23 cellular contexts compared by ENCODE assay signal in the genomic region with DNA sequence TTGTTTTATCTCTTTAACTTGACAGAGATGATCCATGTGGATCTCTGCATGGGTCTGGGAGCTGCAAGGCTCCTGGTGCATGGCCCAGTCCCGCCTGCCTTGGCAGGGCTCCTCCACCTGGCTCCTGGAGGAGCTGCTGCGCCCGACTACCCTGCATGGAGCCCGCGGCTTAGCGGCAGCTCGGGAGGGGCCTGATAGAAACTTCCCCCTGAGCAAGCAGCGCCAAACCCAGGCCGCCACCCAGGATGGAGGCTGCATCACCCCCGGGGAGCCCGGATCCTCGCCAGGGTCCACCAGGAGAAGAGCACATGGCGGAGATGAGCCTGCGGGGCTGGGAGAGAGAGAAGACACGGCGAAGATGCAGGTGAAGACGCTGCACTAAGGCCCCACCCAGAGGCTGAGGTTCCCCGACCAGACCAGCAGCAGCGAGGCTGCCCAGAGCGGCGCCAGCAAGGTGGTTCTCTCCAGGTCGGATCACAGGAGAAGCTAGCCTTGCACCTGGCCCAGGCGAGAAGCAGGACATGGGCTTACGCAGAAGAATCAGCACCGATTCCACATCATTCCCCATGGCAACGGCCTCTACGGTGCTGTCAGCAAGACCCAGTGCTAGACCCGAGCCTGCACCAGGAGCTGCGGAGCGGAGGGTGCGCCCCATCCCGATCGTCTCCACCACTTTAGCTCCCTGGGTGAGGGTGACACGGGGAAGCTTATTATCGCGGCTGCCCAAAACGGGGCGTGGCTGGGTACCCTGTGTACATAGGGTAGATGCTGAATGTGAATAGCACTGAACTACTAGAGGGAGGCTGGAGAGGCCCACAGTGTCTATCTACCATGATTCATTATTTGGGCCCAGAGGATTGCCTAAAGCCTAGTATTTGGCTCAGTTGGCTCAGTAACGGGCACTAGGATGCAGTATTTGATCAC. TPM values are rescaled to one million over a fixed set of nuclear protein-coding genes. Genes with fewer than 3 reads are reported as not detected.
DNase-seq lines count a peak whose midpoint lies in the region; ATAC-seq, FAIRE-seq and TF ChIP-seq lines count a peak whose summit lies in the region.
"Had no signal": no experiment of that assay in that cellular context is flagged by ENCODE, and none has a peak within 500 bp of the region (broad histone marks: within the 10 kb centered on the region; RNA-seq: fewer than 3 reads in every experiment).

No MANE protein-coding gene starts in this region.

- H2AFZ ChIP-seq in endothelial cell of umbilical vein (ENCODE audit: low read depth, low read length) = no peak overlapping the region

- POLR2A ChIA-PET in WTC11 (lab: Charles Lee) = no interaction called here
- POLR2A ChIA-PET in endothelial cell of umbilical vein (lab: Charles Lee) = no interaction called here

- 0 out of 2 replicates have a peak, but pooled peaks have one; percentile 14 for ATAC-seq in WTC11
- no peak for ATAC-seq in stimulated activated memory B cell treated with anti-CD40 and anti-IgM and Interleukin-4, amounts not matched to agents 10 μg/mL and 1 μg/mL and 100 μg/mL, for 72 hours
- ATAC-seq: GM12878, HCT116 had no signal

- no peaks in the 10 kb centered on the region for H3K36me3 Mint-ChIP-seq in WTC11
- H3K36me3 Mint-ChIP-seq in stimulated activated memory B cell treated with anti-CD40 and anti-IgM and Interleukin-4, amounts not matched to agents 10 μg/mL and 1 μg/mL and 100 μg/mL, for 72 hours = no peaks in the 10 kb centered on the region
- H3K36me3 Mint-ChIP-seq: CD4-positive, CD25-positive, alpha-beta regulatory T cell; CD8-positive, alpha-beta memory T cell had no signal

- H3K4me3 Mint-ChIP-seq in WTC11 = no peak overlapping the region
- H3K4me3 Mint-ChIP-seq in stimulated activated memory B cell treated with anti-CD40 and anti-IgM and Interleukin-4, amounts not matched to agents 10 μg/mL and 1 μg/mL and 100 μg/mL, for 72 hours = no peak overlapping the region
- H3K4me3 Mint-ChIP-seq: B cell; CD4-positive, CD25-positive, alpha-beta regulatory T cell; CD8-positive, alpha-beta memory T cell; HFFc6 had no signal

- CTCF ChIA-PET in WTC11 (lab: Charles Lee) = interaction anchor here (0.7 to 4.0 kb wide), 9 partner anchors 8 to 584 kb away, joined by 3 to 19 read pairs (median 5); no protein-coding TSS in a partner anchor
- CTCF ChIA-PET in endothelial cell of umbilical vein (lab: Charles Lee) = interaction anchor here (1.0 to 3.8 kb wide), 5 partner anchors 8 to 220 kb away, joined by 3 to 21 read pairs (median 8); no protein-coding TSS in a partner anchor

- FAIRE-seq in endothelial cell of umbilical vein (lab: Jason Lieb, UNC) = no peak
- FAIRE-seq: GM12878, GM19239, H54 had no signal

- no peaks in the 10 kb centered on the region for H3K9me3 Mint-ChIP-seq in WTC11
- H3K9me3 Mint-ChIP-seq in stimulated activated memory B cell treated with anti-CD40 and anti-IgM and Interleukin-4, amounts not matched to agents 10 μg/mL and 1 μg/mL and 100 μg/mL, for 72 hours = no peaks in the 10 kb centered on the region
- H3K9me3 Mint-ChIP-seq: CD4-positive, CD25-positive, alpha-beta regulatory T cell; CD8-positive, alpha-beta memory T cell; HFFc6 had no signal

- H3K9me1 ChIP-seq in endothelial cell of umbilical vein (replicated peaks; ENCODE audit: control insufficient read depth, extremely low read depth, insufficient read depth, low read length) = no peaks in the 10 kb centered on the region

- H3K4me3 ChIP-seq in endothelial cell of umbilical vein (replicated peaks in 1 of 3; ENCODE audit: insufficient read depth in 1 of 3, low read depth in 1 of 3, low read length in 3 of 3) (no peak overlapping the region), thyroid gland (replicated peaks in 1 of 3) (no peak overlapping the region)
- H3K4me3 ChIP-seq: GM12878 had no signal

- H3K79me2 ChIP-seq in endothelial cell of umbilical vein (ENCODE audit: control insufficient read depth, insufficient read depth, low read length) = no peaks in the 10 kb centered on the region

- no peaks in the 10 kb centered on the region for H3K9me3 ChIP-seq in endothelial cell of umbilical vein (replicated peaks; ENCODE audit: control insufficient read depth, insufficient read depth, low read length)
- no peaks in the 10 kb centered on the region for H3K9me3 ChIP-seq in thyroid gland

- H3K4me2 ChIP-seq in endothelial cell of umbilical vein (ENCODE audit: insufficient read depth, low read length) = no peak overlapping the region

- TF ChIP-seq POLR2A in endothelial cell of umbilical vein (IDR thresholded peaks at IDR 0.05; ENCODE audit: low read depth, low read length) = no peak
- TF ChIP-seq POLR2A in thyroid gland (IDR thresholded peaks at IDR 0.05) = no peak

- BruUV-seq in endothelial cell of umbilical vein (replicated peaks; lab: Mats Ljungman, UMichigan) = no TSS peak

- intact Hi-C loops in endothelial cell of umbilical vein (cut with micrococcal nuclease) (no loop called here), thyroid gland (cut with DNase I) (no loop called here)

- DNase-seq in D341Med (ENCODE audit: low spot score) = peak; percentile 20
- peak; percentile 27 for DNase-seq in WTC11 (ENCODE audit: low spot score)
- DNase-seq in endothelial cell of umbilical vein (ENCODE audit: low read depth, low spot score) = no peak
- no peak for DNase-seq in thyroid gland
- DNase-seq in DMS153 (lab: John Stamatoyannopoulos, UW) = no peak
- no peak for DNase-seq in NAMALWA (ENCODE audit: low spot score)
- no peak for DNase-seq in T-helper 1 cell
- DNase-seq: 8988T; C1 segment of cervical spinal cord; CD4-positive, CD25-positive, alpha-beta regulatory T cell; CD8-positive, alpha-beta memory T cell; COR-L47; DMS79 treated with DMSO at 0.1 percent for 48 hours; HFFc6 had no signal

- dilution Hi-C loops in endothelial cell of umbilical vein (cut with MboI; ENCODE audit: extremely low pct_ligation_motif_present, low sequenced_read_pairs) = no loop called here

- H3K27me3 ChIP-seq in endothelial cell of umbilical vein (ENCODE audit: control insufficient read depth in 2 of 2, insufficient read depth in 2 of 2, low read length in 2 of 2) (peaks cover 4 to 21% of the 10 kb centered on the region in 2 experiments), thyroid gland (no peaks in the 10 kb centered on the region)

- 67 to 75% methylated on average over 22 to 32 of the region's 39 CpGs for WGBS in thyroid gland, 2 donors

- H3K9ac ChIP-seq in endothelial cell of umbilical vein (replicated peaks; ENCODE audit: extremely low read depth, insufficient read depth, low read length) = no peak overlapping the region

- H3K36me3 ChIP-seq in endothelial cell of umbilical vein (ENCODE audit: control insufficient read depth in 2 of 2, extremely low read depth in 1 of 2, insufficient read depth in 2 of 2, low read length in 2 of 2) (no peaks in the 10 kb centered on the region), thyroid gland (no peaks in the 10 kb centered on the region)

- peaks cover 4% of the 10 kb centered on the region for H3K4me1 Mint-ChIP-seq in WTC11
- H3K4me1 Mint-ChIP-seq in stimulated activated memory B cell treated with anti-CD40 and anti-IgM and Interleukin-4, amounts not matched to agents 10 μg/mL and 1 μg/mL and 100 μg/mL, for 72 hours = peaks cover 49% of the 10 kb centered on the region

- H3K4me1 ChIP-seq in endothelial cell of umbilical vein (ENCODE audit: control insufficient read depth, extremely low read depth, insufficient read depth, low read length) = no peaks in the 10 kb centered on the region
- peaks cover 4% of the 10 kb centered on the region in 2 donors for H3K4me1 ChIP-seq in thyroid gland

- TF ChIP-seq CTCF in WTC11 (IDR thresholded peaks at IDR 0.05) (no peak), endothelial cell of umbilical vein (IDR thresholded peaks at IDR 0.05; ENCODE audit: extremely low read depth in 1 of 2, insufficient read depth in 1 of 2, low read depth in 1 of 2, low read length in 2 of 2) (no peak), thyroid gland (IDR thresholded peaks at IDR 0.05) (no peak)

- H4K20me1 ChIP-seq in endothelial cell of umbilical vein (replicated peaks; ENCODE audit: control insufficient read depth, extremely low read depth, insufficient read depth, low read length) = no peaks in the 10 kb centered on the region

- H3K27ac Mint-ChIP-seq in WTC11 = no peak overlapping the region
- peak overlapping the region; percentile 22 for H3K27ac Mint-ChIP-seq in stimulated activated memory B cell treated with anti-CD40 and anti-IgM and Interleukin-4, amounts not matched to agents 10 μg/mL and 1 μg/mL and 100 μg/mL, for 72 hours
- H3K27ac Mint-ChIP-seq: B cell; CD4-positive, CD25-positive, alpha-beta regulatory T cell; CD8-positive, alpha-beta memory T cell; HFFc6 had no signal

- peaks cover 100% of the 10 kb centered on the region for H3K27me3 Mint-ChIP-seq in WTC11 (ENCODE audit: low read depth)
- H3K27me3 Mint-ChIP-seq in stimulated activated memory B cell treated with anti-CD40 and anti-IgM and Interleukin-4, amounts not matched to agents 10 μg/mL and 1 μg/mL and 100 μg/mL, for 72 hours = no peaks in the 10 kb centered on the region
- H3K27me3 Mint-ChIP-seq: B cell had no signal

- H3K27ac ChIP-seq in endothelial cell of umbilical vein (ENCODE audit: insufficient read depth, low read depth, low read length) = no peak overlapping the region
- H3K27ac ChIP-seq in thyroid gland = no peak overlapping the region
- H3K27ac ChIP-seq: HL-60 had no signal

TF ChIP-seq in WTC11, 78 proteins besides CTCF, POLR2A, EP300 and RAD21 (continues in another document):
- TF ChIP-seq EMX1 (CRISPR knock-in tag; IDR thresholded peaks at IDR 0.05) = no peak

TF ChIP-seq in endothelial cell of umbilical vein, 7 proteins besides CTCF, POLR2A, EP300 and RAD21:
- TF ChIP-seq EZH2 (IDR thresholded peaks at IDR 0.05; ENCODE audit: borderline replicate concordance, low read depth, low read length, severe bottlenecking) = peak; percentile 35
- no peak for TF ChIP-seq FOS (IDR thresholded peaks at IDR 0.05; ENCODE audit: borderline replicate concordance, insufficient read depth, low read length)

RNA-seq across cellular contexts. Expression of gene VPREB1, which starts 41.3 kb away (rescaled TPM):
- total RNA-seq in WTC11 (2021) (not detected in 3 replicates), endothelial cell of umbilical vein (not detected in 2 replicates), thyroid gland (not detected)
- not detected in 2 replicates for polyA plus RNA-seq in endothelial cell of umbilical vein
- not detected in 2 replicates for polyA plus RNA-seq in endothelial cell of umbilical vein (2011; cell fraction: cytosol; rRNA removed)
- polyA plus RNA-seq in endothelial cell of umbilical vein (2011; cell fraction: nucleus; rRNA removed) = not detected in 2 replicates
- polyA plus RNA-seq in endothelial cell of umbilical vein (2012) = not detected in 2 replicates
- polyA minus RNA-seq in endothelial cell of umbilical vein = not detected in 2 replicates
- polyA minus RNA-seq in endothelial cell of umbilical vein (2011; cell fraction: cytosol; rRNA and poly(A)+ RNA removed) = not detected
- not detected in 2 replicates for polyA minus RNA-seq in endothelial cell of umbilical vein (2011; cell fraction: nucleus; rRNA and poly(A)+ RNA removed)
- total RNA-seq: A673; B cell; CD4-positive, CD25-positive, alpha-beta regulatory T cell; CD8-positive, alpha-beta memory T cell; GM12878; HFFc6; HT1080 had no signal
- polyA plus RNA-seq: CD4-positive, CD25-positive, alpha-beta regulatory T cell; CD8-positive, alpha-beta memory T cell; GM12878 had no signal

Comparison
In these comparisons a context has a peak if more than half of its experiments do, and no peak if none do; other contexts are left out.
1. DNase-seq: peak in D341Med (single experiment) and WTC11 (single experiment); none in endothelial cell of umbilical vein (single experiment), thyroid gland (0 of 2), DMS153 (single experiment), NAMALWA (single experiment) and T-helper 1 cell (0 of 5).